In genomic region chr11:61335355-61335710, GRCh38 we compare ENCODE assay signal across 8 cellular contexts. TPM values are rescaled to one million over a fixed set of nuclear protein-coding genes. Genes with fewer than 3 reads are reported as not detected.
DNase-seq lines count a peak whose midpoint lies in the region; ATAC-seq and TF ChIP-seq lines count a peak whose summit lies in the region.

No MANE protein-coding gene starts in this region.

- H3K79me2 ChIP-seq in ACC112 (ENCODE audit: control insufficient read depth, insufficient read depth, low read length, unreplicated experiment) (peaks cover 30% of the 10 kb centered on the region), HCT116 (ENCODE audit: insufficient read depth, low read length) (peaks cover 51% of the 10 kb centered on the region)

- H3K27me3 Mint-ChIP-seq in activated naive CD8-positive, alpha-beta T cell treated with anti-CD3 and anti-CD28 coated beads, Interleukin-2, amount 50 U/mL, for 24 hours = no peaks in the 10 kb centered on the region

- no peaks in the 10 kb centered on the region for H4K20me1 ChIP-seq in HCT116 (ENCODE audit: insufficient read depth)

- no peak for TF ChIP-seq POLR2A in HCT116 (IDR thresholded peaks at IDR 0.05; ENCODE audit: borderline replicate concordance, extremely low read depth, insufficient read depth, insufficient read length)

- peak overlapping the region; percentile 97; the same call in 1 of the 2 replicates for H3K9ac ChIP-seq in HCT116 (ENCODE audit: low read length)
- H3K9ac ChIP-seq in mucosa of stomach (ENCODE audit: low read length) = peak overlapping the region; percentile 51

- RAD21 ChIA-PET in HCT116 (lab: Charles Lee; ENCODE audit: low non-redundant PET in 1 of 2, low total read pairs in 2 of 2, uncharacterized antibody in 2 of 2, unreplicated experiment in 2 of 2) = interaction anchor here (1.5 to 1.7 kb wide), 2 partner anchors 50 kb away, joined by 14 to 15 read pairs; no protein-coding TSS in a partner anchor

- H3K4me3 ChIP-seq in ACC112 (ENCODE audit: low read depth, low read length) (no peak overlapping the region), HCT116 (replicated peaks in 1 of 2; ENCODE audit: low read depth in 1 of 2, low read length in 2 of 2) (no peak overlapping the region), mucosa of stomach (ENCODE audit: low read length) (no peak overlapping the region), MG63 (no peak overlapping the region)

- no peak for ATAC-seq in HCT116
- ATAC-seq in activated naive CD8-positive, alpha-beta T cell treated with anti-CD3 and anti-CD28 coated beads, Interleukin-2, amount 50 U/mL, for 24 hours = no peak

- no TSS peak for BruUV-seq in HCT116 (replicated peaks; lab: Mats Ljungman, UMichigan)

- peak overlapping the region; percentile 93 for H3K4me2 ChIP-seq in HCT116 (ENCODE audit: low read length)

- peaks cover 23% of the 10 kb centered on the region for H3K36me3 Mint-ChIP-seq in activated naive CD8-positive, alpha-beta T cell treated with anti-CD3 and anti-CD28 coated beads, Interleukin-2, amount 50 U/mL, for 24 hours (ENCODE audit: low read depth)

- no peak overlapping the region for H3K4me3 Mint-ChIP-seq in activated naive CD8-positive, alpha-beta T cell treated with anti-CD3 and anti-CD28 coated beads, Interleukin-2, amount 50 U/mL, for 24 hours

- H3K27me3 ChIP-seq in ACC112 (ENCODE audit: insufficient read depth, low read length) (no peaks in the 10 kb centered on the region), HCT116 (ENCODE audit: insufficient read depth, low read length) (no peaks in the 10 kb centered on the region), mucosa of stomach (ENCODE audit: control insufficient read depth, insufficient read depth, low read length) (no peaks in the 10 kb centered on the region), MG63 (no peaks in the 10 kb centered on the region)

- no peaks in the 10 kb centered on the region for H3K9me3 ChIP-seq in HCT116 (ENCODE audit: control insufficient read depth in 1 of 2, insufficient read depth in 1 of 2, low read depth in 1 of 2, low read length in 2 of 2)
- no peaks in the 10 kb centered on the region for H3K9me3 ChIP-seq in mucosa of stomach (ENCODE audit: control insufficient read depth, low read length)
- no peaks in the 10 kb centered on the region for H3K9me3 ChIP-seq in MG63

- H3K36me3 ChIP-seq in ACC112 (ENCODE audit: insufficient read depth, low read length) (0 out of 2 replicates have a peak, but pooled peaks cover 3% of the 10 kb centered on the region), HCT116 (ENCODE audit: control insufficient read depth in 1 of 2, insufficient read depth in 2 of 2, low read length in 2 of 2) (peaks cover 3 to 5% of the 10 kb centered on the region in 2 experiments; a peak in 2 of 4 replicates), mucosa of stomach (ENCODE audit: control insufficient read depth, insufficient read depth, low read length) (no peaks in the 10 kb centered on the region), MG63 (peaks cover 11% of the 10 kb centered on the region)

- peak overlapping the region; percentile 98 for H3K27ac Mint-ChIP-seq in activated naive CD8-positive, alpha-beta T cell treated with anti-CD3 and anti-CD28 coated beads, Interleukin-2, amount 50 U/mL, for 24 hours

- H3K9me3 Mint-ChIP-seq in activated naive CD8-positive, alpha-beta T cell treated with anti-CD3 and anti-CD28 coated beads, Interleukin-2, amount 50 U/mL, for 24 hours = no peaks in the 10 kb centered on the region

- CTCF ChIA-PET in HCT116 (lab: Charles Lee) = interaction anchor here (0.8 to 4.6 kb wide), 12 partner anchors 13 to 560 kb away, joined by 4 to 120 read pairs (median 8); partner anchors contain the start of genes CYB561A3 and TMEM138

- TF ChIP-seq RAD21 in HCT116 (IDR thresholded peaks at IDR 0.05; ENCODE audit: low read depth) = no peak

- peaks cover 48% of the 10 kb centered on the region for H3K4me1 Mint-ChIP-seq in activated naive CD8-positive, alpha-beta T cell treated with anti-CD3 and anti-CD28 coated beads, Interleukin-2, amount 50 U/mL, for 24 hours

- no peak for TF ChIP-seq CTCF in HCT116 (IDR thresholded peaks at IDR 0.05 in 2 of 3, conservative IDR thresholded peaks at IDR 0.05 in 1 of 3; ENCODE audit: borderline replicate concordance in 1 of 3, insufficient read depth in 1 of 3, low read depth in 2 of 3, low read length in 2 of 3)

- H3K4me1 ChIP-seq in ACC112 (ENCODE audit: control insufficient read depth, insufficient read depth, low read length, unreplicated experiment) = peaks cover 28% of the 10 kb centered on the region
- H3K4me1 ChIP-seq in HCT116 (ENCODE audit: control insufficient read depth in 1 of 2, insufficient read depth in 2 of 2, low read length in 2 of 2) = peaks cover 28 to 46% of the 10 kb centered on the region in 2 experiments
- H3K4me1 ChIP-seq in mucosa of stomach (ENCODE audit: control insufficient read depth, insufficient read depth, low read length) = peaks cover 43% of the 10 kb centered on the region

- H3K27ac ChIP-seq in ACC112 (ENCODE audit: low read depth, low read length) (peak overlapping the region; percentile 56; the same call in 1 of the 2 replicates), HCT116 (ENCODE audit: low read depth, low read length) (peak overlapping the region; percentile 92)

- no peak for DNase-seq in HCT116 (ENCODE audit: low read depth, low spot score)
- no peak for DNase-seq in activated naive CD8-positive, alpha-beta T cell treated with anti-CD3 and anti-CD28 coated beads, Interleukin-2, amount 50 U/mL, for 24 hours
- no peak for DNase-seq in NCI-H748 treated with DMSO at 0.1 percent for 48 hours (lab: John Stamatoyannopoulos, UW)
- DNase-seq in MG63 = no peak
- no peak for DNase-seq in DMS79 treated with DMSO at 0.1 percent for 48 hours (lab: John Stamatoyannopoulos, UW)
- no peak for DNase-seq in DMS153 treated with DMSO at 0.1 percent for 48 hours (lab: John Stamatoyannopoulos, UW; ENCODE audit: unreplicated experiment)

- POLR2A ChIA-PET in HCT116 (lab: Charles Lee) = interaction anchor here (0.6 to 2.0 kb wide), 6 partner anchors 8 to 66 kb away, joined by 3 to 45 read pairs (median 6); partner anchors contain the start of genes CYB561A3, TMEM138 and TMEM216

- peak overlapping the region; percentile 7 for H2AFZ ChIP-seq in ACC112 (ENCODE audit: low read length, unreplicated experiment)
- H2AFZ ChIP-seq in HCT116 (ENCODE audit: low read depth, low read length, poor library complexity, severe bottlenecking) = no peak overlapping the region

- intact Hi-C loops in HCT116 (cut with micrococcal nuclease) = loop anchor here (5.0 kb wide), 1 partner anchor 292 kb away; no protein-coding TSS in a partner anchor

- no peaks in the 10 kb centered on the region for H3K9me2 ChIP-seq in HCT116 (ENCODE audit: insufficient read depth)

TF ChIP-seq in HCT116, 20 proteins besides CTCF, POLR2A, EP300 and RAD21:
- TF ChIP-seq ZFX (IDR thresholded peaks at IDR 0.05) (0 out of 2 replicates have a peak, but pooled peaks have one; percentile 4), ZNF274 (IDR thresholded peaks at IDR 0.05; ENCODE audit: low read depth, low read length) (no peak), JUND (IDR thresholded peaks at IDR 0.05) (no peak), SIN3A (IDR thresholded peaks at IDR 0.05; ENCODE audit: low read depth) (no peak), REST (IDR thresholded peaks at IDR 0.05; ENCODE audit: low read depth) (no peak), YY1 (IDR thresholded peaks at IDR 0.05; ENCODE audit: extremely low read depth, insufficient replicate concordance, low read depth, low read length) (no peak)

RNA-seq across cellular contexts. Expression of gene TKFC, which starts 2.3 kb away (rescaled TPM):
- total RNA-seq in HCT116 (2021; ENCODE audit: unreplicated experiment) = 156 TPM
- polyA plus RNA-seq in HCT116 (2012) = 125 and 130 TPM in 2 replicates
- 12.9 and 36.0 TPM in 2 replicates for total RNA-seq in MG63 (2014; rRNA removed; shearing (Covaris generic); ENCODE audit: low replicate concordance)

RNA-seq across cellular contexts. Expression of gene DDB1, which starts 2.4 kb away (rescaled TPM):
- 269 TPM for total RNA-seq in HCT116 (2021; ENCODE audit: unreplicated experiment)
- 197 and 216 TPM in 2 replicates for polyA plus RNA-seq in HCT116 (2012)
- 170 and 250 TPM in 2 replicates for total RNA-seq in MG63 (2014; rRNA removed; shearing (Covaris generic); ENCODE audit: low replicate concordance)

RNA-seq across cellular contexts. Expression of gene CYB561A3, which starts 26.3 kb away (rescaled TPM):
- 34.1 TPM for total RNA-seq in HCT116 (2021; ENCODE audit: unreplicated experiment)
- 20.8 and 21.6 TPM in 2 replicates for polyA plus RNA-seq in HCT116 (2012)
- total RNA-seq in MG63 (2014; rRNA removed; shearing (Covaris generic); ENCODE audit: low replicate concordance) = 50.5 and 60.2 TPM in 2 replicates

RNA-seq across cellular contexts. Expression of gene TMEM138, which starts 26.8 kb away (rescaled TPM):
- 45.0 TPM for total RNA-seq in HCT116 (2021; ENCODE audit: unreplicated experiment)
- polyA plus RNA-seq in HCT116 (2012) = 25.5 and 37.8 TPM in 2 replicates
- 15.0 and 70.0 TPM in 2 replicates for total RNA-seq in MG63 (2014; rRNA removed; shearing (Covaris generic); ENCODE audit: low replicate concordance)

RNA-seq across cellular contexts. Expression of gene VWCE, which starts 40.2 kb away (rescaled TPM):
- 2.5 TPM for total RNA-seq in HCT116 (2021; ENCODE audit: unreplicated experiment)
- polyA plus RNA-seq in HCT116 (2012) = 0.62 and 0.98 TPM in 2 replicates
- total RNA-seq in MG63 (2014; rRNA removed; shearing (Covaris generic); ENCODE audit: low replicate concordance) = not detected in 2 replicates
